ENCODE assay signal across 8 cellular contexts in genomic region chr12:113048716-113049127, GRCh38. TPM values are rescaled to one million over a fixed set of nuclear protein-coding genes. Genes with fewer than 3 reads are reported as not detected.
A peak's percentile ranks its signal among the peaks of the same experiment; 100 is the strongest.
DNase-seq lines count a peak whose midpoint lies in the region; ATAC-seq and TF ChIP-seq lines count a peak whose summit lies in the region.

No MANE protein-coding gene starts in this region.

- H3K4me3 ChIP-seq in BE2C (ENCODE audit: low read depth, low read length) (no peak overlapping the region), coronary artery (no peak overlapping the region)

- POLR2A ChIA-PET in activated CD4-positive, alpha-beta T cell treated with anti-CD3 and anti-CD28 coated beads for 36 hours (lab: Charles Lee), result interaction anchor here (0.9 kb wide), 1 partner anchor 125 kb away, joined by 5 read pairs; no protein-coding TSS in a partner anchor

- no peaks in the 10 kb centered on the region for H3K9me3 Mint-ChIP-seq in activated CD4-positive, alpha-beta T cell treated with anti-CD3 and anti-CD28 coated beads for 36 hours (ENCODE audit: low read depth)

- DNase-seq in BE2C (peak; percentile 75), HCEC 1CT (peak; percentile 67), NCI-H510A (lab: John Stamatoyannopoulos, UW) (peak; percentile 46), coronary artery (ENCODE audit: low spot score) (no peak), medulla oblongata (ENCODE audit: extremely low spot score) (peak; percentile 80)
- DNase-seq in activated CD4-positive, alpha-beta T cell treated with anti-CD3 and anti-CD28 coated beads for 36 hours, result peak; percentile 78
- peak; percentile 23 to 27 for DNase-seq in stimulated activated CD8-positive, alpha-beta memory T cell treated with anti-CD3 and anti-CD28 coated beads, Interleukin-4, amount 100 ng/mL, for 1 hour (ENCODE audit: low read depth in 2 of 2, low spot score in 1 of 2)

- no peak overlapping the region for H3K27ac ChIP-seq in coronary artery

- no peak overlapping the region for H3K27ac Mint-ChIP-seq in activated CD4-positive, alpha-beta T cell treated with anti-CD3 and anti-CD28 coated beads for 36 hours

- no peaks in the 10 kb centered on the region for H3K36me3 ChIP-seq in BE2C

- peaks cover 21% of the 10 kb centered on the region for H3K4me1 Mint-ChIP-seq in activated CD4-positive, alpha-beta T cell treated with anti-CD3 and anti-CD28 coated beads for 36 hours

- H3K9me3 ChIP-seq in BE2C, result no peaks in the 10 kb centered on the region

- no peaks in the 10 kb centered on the region for H3K4me1 ChIP-seq in BE2C

- TF ChIP-seq CTCF in BE2C (IDR thresholded peaks at IDR 0.05; ENCODE audit: low read depth, low read length), result peak; percentile 82
- peak; percentile 49 for TF ChIP-seq CTCF in coronary artery (IDR thresholded peaks at IDR 0.05)

- no peaks in the 10 kb centered on the region for H3K27me3 Mint-ChIP-seq in activated CD4-positive, alpha-beta T cell treated with anti-CD3 and anti-CD28 coated beads for 36 hours

- H3K36me3 Mint-ChIP-seq in activated CD4-positive, alpha-beta T cell treated with anti-CD3 and anti-CD28 coated beads for 36 hours (ENCODE audit: low read depth), result no peaks in the 10 kb centered on the region

- no peaks in the 10 kb centered on the region for H3K27me3 ChIP-seq in BE2C

- no peak overlapping the region for H3K4me3 Mint-ChIP-seq in activated CD4-positive, alpha-beta T cell treated with anti-CD3 and anti-CD28 coated beads for 36 hours

- CTCF ChIA-PET in activated CD4-positive, alpha-beta T cell treated with anti-CD3 and anti-CD28 coated beads for 36 hours (lab: Charles Lee), result interaction anchor here (0.6 to 2.8 kb wide), 41 partner anchors 8 to 1492 kb away, joined by 3 to 30 read pairs (median 4); partner anchors contain the start of gene DTX1

- intact Hi-C loops in activated CD4-positive, alpha-beta T cell treated with anti-CD3 and anti-CD28 coated beads for 36 hours (cut with DNase I, micrococcal nuclease), result loop anchor here (1.0 to 10.0 kb wide), 6 partner anchors 50 to 866 kb away; partner anchors contain the start of genes RASAL1 (in 1 of the 2) and SDSL (in 1 of the 2)

- peak; percentile 88 for ATAC-seq in activated CD4-positive, alpha-beta T cell treated with anti-CD3 and anti-CD28 coated beads for 36 hours
- ATAC-seq in GM21576 (IDR thresholded peaks at IDR 0.05; ENCODE audit: unreplicated experiment), result no peak

RNA-seq across cellular contexts. Expression of gene DTX1, which starts 7.8 kb away (rescaled TPM):
- polyA plus RNA-seq in BE2C (2012; ENCODE audit: insufficient read depth, insufficient read length, low read depth), result 11.9 TPM
- total RNA-seq in activated CD4-positive, alpha-beta T cell treated with anti-CD3 and anti-CD28 coated beads for 36 hours, result 10 to 100 TPM; 12.0 to 12.9 TPM
